Comparison of ENCODE assay signal across 8 cellular contexts in the genomic region with DNA sequence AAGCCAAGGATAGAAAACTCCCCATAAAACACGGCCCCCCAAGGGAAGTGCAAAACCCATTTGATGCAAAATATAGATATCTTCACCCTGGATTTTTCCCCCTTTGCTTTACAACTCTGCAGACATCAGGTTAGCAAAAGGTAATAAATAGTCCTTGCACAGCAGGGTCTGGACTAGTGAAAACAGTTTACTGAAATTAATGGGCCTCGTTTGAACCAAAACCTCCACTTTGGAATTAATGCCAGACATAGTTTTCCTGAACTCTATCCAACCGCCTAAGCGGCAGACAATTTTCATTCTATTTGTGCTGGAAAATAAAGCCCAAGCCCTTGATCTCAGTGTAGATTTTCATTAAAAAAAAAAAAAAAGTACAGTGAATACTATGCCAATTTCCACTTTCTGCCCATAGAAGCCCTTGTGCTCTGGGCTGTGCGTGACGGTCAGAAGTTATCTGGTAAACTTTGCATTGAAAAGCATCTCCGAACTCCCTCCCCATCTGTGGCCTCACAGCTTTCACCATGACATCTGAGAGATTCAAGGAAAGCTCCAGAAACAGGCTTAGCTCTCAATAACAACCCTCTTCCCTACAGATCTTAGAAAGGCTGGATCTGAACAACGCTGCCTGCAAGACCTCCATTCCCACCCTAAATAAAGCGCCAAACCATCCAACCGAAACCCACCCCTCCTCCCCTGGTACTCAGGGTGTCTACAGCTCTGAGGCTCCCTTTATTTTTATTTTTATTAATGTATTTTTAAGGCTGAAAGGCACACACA. TPM values are rescaled to one million over a fixed set of nuclear protein-coding genes. Genes with fewer than 3 reads are reported as not detected.
DNase-seq lines count a peak whose midpoint lies in the region; ATAC-seq, FAIRE-seq and TF ChIP-seq lines count a peak whose summit lies in the region.

No MANE protein-coding gene starts in this region.

- peak overlapping the region; percentile 60 to 72 for H3K9ac ChIP-seq in stomach smooth muscle (ENCODE audit: low read length in 2 of 2)

- H3K4me1 ChIP-seq in stomach smooth muscle (ENCODE audit: control insufficient read depth, insufficient read depth, low read length): peaks cover 73% of the 10 kb centered on the region

- no peak for TF ChIP-seq POLR2A in GM12892 (IDR thresholded peaks at IDR 0.05; ENCODE audit: low read depth, low read length)

- H3K9me3 Mint-ChIP-seq in activated CD8-positive, alpha-beta memory T cell treated with anti-CD3 and anti-CD28 coated beads, Interleukin-2, amount 10 ng/mL, durations not matched to agents 7 days and 5 days (ENCODE audit: low read depth): no peaks in the 10 kb centered on the region
- H3K9me3 Mint-ChIP-seq in activated naive CD8-positive, alpha-beta T cell treated with anti-CD3 and anti-CD28 coated beads for 36 hours: no peaks in the 10 kb centered on the region

- H3K27ac Mint-ChIP-seq in activated CD8-positive, alpha-beta memory T cell treated with anti-CD3 and anti-CD28 coated beads, Interleukin-2, amount 10 ng/mL, durations not matched to agents 7 days and 5 days: peak overlapping the region; percentile 97
- peak overlapping the region; percentile 98 for H3K27ac Mint-ChIP-seq in activated naive CD8-positive, alpha-beta T cell treated with anti-CD3 and anti-CD28 coated beads for 36 hours

- H3K36me3 Mint-ChIP-seq in activated CD8-positive, alpha-beta memory T cell treated with anti-CD3 and anti-CD28 coated beads, Interleukin-2, amount 10 ng/mL, durations not matched to agents 7 days and 5 days: no peaks in the 10 kb centered on the region
- H3K36me3 Mint-ChIP-seq in activated naive CD8-positive, alpha-beta T cell treated with anti-CD3 and anti-CD28 coated beads for 36 hours: peaks cover 7% of the 10 kb centered on the region

- H3K9me3 ChIP-seq in KOPT-K1 (ENCODE audit: insufficient read depth, low read length, poor library complexity, severe bottlenecking) (no peaks in the 10 kb centered on the region), iPS-18c (ENCODE audit: control insufficient read depth, insufficient read depth, low read length) (no peaks in the 10 kb centered on the region), stomach smooth muscle (ENCODE audit: control insufficient read depth in 2 of 2, low read length in 2 of 2) (no peaks in the 10 kb centered on the region)

- H3K4me1 Mint-ChIP-seq in activated CD8-positive, alpha-beta memory T cell treated with anti-CD3 and anti-CD28 coated beads, Interleukin-2, amount 10 ng/mL, durations not matched to agents 7 days and 5 days: peaks cover 87% of the 10 kb centered on the region
- peaks cover 88% of the 10 kb centered on the region for H3K4me1 Mint-ChIP-seq in activated naive CD8-positive, alpha-beta T cell treated with anti-CD3 and anti-CD28 coated beads for 36 hours

- H3K27me3 Mint-ChIP-seq in activated CD8-positive, alpha-beta memory T cell treated with anti-CD3 and anti-CD28 coated beads, Interleukin-2, amount 10 ng/mL, durations not matched to agents 7 days and 5 days: no peaks in the 10 kb centered on the region
- H3K27me3 Mint-ChIP-seq in activated naive CD8-positive, alpha-beta T cell treated with anti-CD3 and anti-CD28 coated beads for 36 hours: no peaks in the 10 kb centered on the region

- H3K27me3 ChIP-seq in stomach smooth muscle (ENCODE audit: control insufficient read depth in 1 of 2, insufficient read depth in 2 of 2, low read length in 2 of 2): no peaks in the 10 kb centered on the region

- peak overlapping the region; percentile 67 for H3K4me3 Mint-ChIP-seq in activated CD8-positive, alpha-beta memory T cell treated with anti-CD3 and anti-CD28 coated beads, Interleukin-2, amount 10 ng/mL, durations not matched to agents 7 days and 5 days
- peak overlapping the region; percentile 81 for H3K4me3 Mint-ChIP-seq in activated naive CD8-positive, alpha-beta T cell treated with anti-CD3 and anti-CD28 coated beads for 36 hours

- H3K27ac ChIP-seq in KOPT-K1 (ENCODE audit: low read depth, low read length, poor library complexity, severe bottlenecking) (peak overlapping the region; percentile 93), stomach smooth muscle (ENCODE audit: low read length) (peak overlapping the region; percentile 95)

- H3K4me3 ChIP-seq in iPS-18c (ENCODE audit: insufficient read depth, low read depth, low read length) (peak overlapping the region; percentile 47; the same call in 1 of the 2 replicates), stomach smooth muscle (ENCODE audit: low read length in 2 of 2) (peak overlapping the region; percentile 37 to 66)

- no peak for DNase-seq in activated CD8-positive, alpha-beta memory T cell treated with anti-CD3 and anti-CD28 coated beads, Interleukin-2, amount 10 ng/mL, durations not matched to agents 7 days and 5 days
- no peak for DNase-seq in activated CD8-positive, alpha-beta memory T cell treated with anti-CD3 and anti-CD28 coated beads, Interleukin-2, amount 50 U/mL, for 4 hours
- DNase-seq in activated naive CD8-positive, alpha-beta T cell treated with anti-CD3 and anti-CD28 coated beads for 36 hours: no peak
- no peak for DNase-seq in COLO829 (ENCODE audit: low spot score)
- DNase-seq in GM12892 (ENCODE audit: insufficient read length): no peak

- no peaks in the 10 kb centered on the region for H3K36me3 ChIP-seq in KOPT-K1 (ENCODE audit: insufficient read depth, low read length)
- H3K36me3 ChIP-seq in stomach smooth muscle (ENCODE audit: control insufficient read depth in 2 of 2, insufficient read depth in 2 of 2, low read length in 2 of 2): no peaks in the 10 kb centered on the region

- no peak for ATAC-seq in activated CD8-positive, alpha-beta memory T cell treated with anti-CD3 and anti-CD28 coated beads, Interleukin-2, amount 10 ng/mL, durations not matched to agents 7 days and 5 days

- CTCF ChIA-PET in activated CD8-positive, alpha-beta memory T cell treated with anti-CD3 and anti-CD28 coated beads, Interleukin-2, amount 10 ng/mL, durations not matched to agents 7 days and 5 days (lab: Charles Lee): interaction anchor here (0.7 to 9.9 kb wide), 13 partner anchors 8 to 128 kb away, joined by 3 to 81 read pairs (median 5); a partner anchor contains a TSS

- FAIRE-seq in GM12892 (lab: Jason Lieb, UNC): no peak

RNA-seq across cellular contexts. Expression of a gene that starts 11.0 kb away (rescaled TPM):
- 10 to 100 TPM; 19.7 to 24.9 TPM for total RNA-seq in activated CD8-positive, alpha-beta memory T cell treated with anti-CD3 and anti-CD28 coated beads, Interleukin-2, amount 10 ng/mL, durations not matched to agents 7 days and 5 days
- 10 to 100 TPM; 34.8 to 36.2 TPM for total RNA-seq in activated naive CD8-positive, alpha-beta T cell treated with anti-CD3 and anti-CD28 coated beads for 36 hours
- polyA plus RNA-seq in GM12892 (2012; ENCODE audit: missing spikeins): 3.9 TPM

RNA-seq across cellular contexts. Expression of a gene that starts 58.6 kb away (rescaled TPM):
- 10 to 100 TPM; 11.3 to 12.0 TPM for total RNA-seq in activated CD8-positive, alpha-beta memory T cell treated with anti-CD3 and anti-CD28 coated beads, Interleukin-2, amount 10 ng/mL, durations not matched to agents 7 days and 5 days
- 10 to 100 TPM; 10.8 to 12.2 TPM for total RNA-seq in activated naive CD8-positive, alpha-beta T cell treated with anti-CD3 and anti-CD28 coated beads for 36 hours
- polyA plus RNA-seq in GM12892 (2012; ENCODE audit: missing spikeins): 11.6 TPM
